In the genomic region with DNA sequence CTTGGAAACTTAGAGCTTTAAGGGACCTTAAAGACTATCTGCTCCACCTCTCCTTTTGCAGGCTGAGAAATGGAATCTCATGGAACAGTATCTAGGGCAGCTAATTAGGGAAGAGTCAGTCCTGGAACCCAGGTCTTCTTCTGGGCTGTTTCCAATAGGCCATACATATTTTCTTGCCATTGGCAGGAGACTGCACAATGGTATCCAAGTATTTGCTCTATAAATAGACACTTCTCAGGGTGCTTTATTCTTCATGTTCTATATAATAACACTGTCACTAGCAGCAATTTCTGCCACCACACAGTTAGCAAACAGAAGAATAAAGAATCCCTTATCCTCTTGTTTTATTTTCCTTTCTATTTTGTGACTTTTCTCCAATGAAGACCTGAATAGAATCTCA, we compare ENCODE assay signal across 6 cellular contexts.
"Had no signal": no experiment of that assay in that cellular context is flagged by ENCODE, and none has a peak within 500 bp of the region (broad histone marks: within the 10 kb centered on the region; RNA-seq: fewer than 3 reads in every experiment).

No MANE protein-coding gene starts in this region.

- DNase-seq: GM23248, GOT3, H7, HFFc6 had no signal

- ATAC-seq: HCT116, HepG2 had no signal
